Comparison of ENCODE assay signal across 13 cellular contexts in the genomic region with DNA sequence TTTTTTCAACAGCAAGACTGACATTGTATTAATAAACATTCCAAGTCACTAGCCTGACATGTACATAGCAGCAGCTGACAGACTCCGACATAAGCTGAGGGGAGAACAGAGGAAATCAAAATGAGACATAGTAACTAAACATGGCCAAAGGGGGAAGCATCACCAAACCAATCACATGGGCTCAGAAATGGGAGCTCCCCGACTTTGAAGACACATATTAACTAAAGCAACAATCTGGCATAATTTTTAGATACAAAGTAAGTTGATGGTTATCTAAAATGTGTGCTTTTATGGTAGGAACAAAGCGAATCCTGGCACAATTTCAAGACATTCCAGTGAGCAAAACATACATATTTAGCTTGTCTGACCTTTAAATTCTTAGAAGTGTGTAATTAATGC.
A peak's percentile ranks its signal among the peaks of the same experiment; 100 is the strongest.
DNase-seq lines count a peak whose midpoint lies in the region; ATAC-seq and TF ChIP-seq lines count a peak whose summit lies in the region.
"Had no signal": no experiment of that assay in that cellular context is flagged by ENCODE, and none has a peak within 500 bp of the region (broad histone marks: within the 10 kb centered on the region; RNA-seq: fewer than 3 reads in every experiment).

No MANE protein-coding gene starts in this region.

- no peak for ATAC-seq in central memory CD8-positive, alpha-beta T cell (replicated peaks; ENCODE audit: extremely low read depth, poor library complexity, severe bottlenecking)
- no peak for ATAC-seq in HG02840 (IDR thresholded peaks at IDR 0.05; ENCODE audit: low FRiP score, unreplicated experiment)
- ATAC-seq: activated CD4-positive, CD25-positive, alpha-beta regulatory T cell treated with anti-CD3 and anti-CD28 coated beads, Interleukin-2, amount 50 U/mL, for 24 hours; activated T-cell treated with anti-CD3 and anti-CD28 coated beads, Interleukin-2, amount 50 U/mL, for 72 hours had no signal

- DNase-seq in central memory CD8-positive, alpha-beta T cell (ENCODE audit: low spot score in 2 of 2): no peak
- no peak for DNase-seq in hepatocyte (ENCODE audit: low spot score)
- no peak for DNase-seq in suprapubic skin (ENCODE audit: low spot score in 2 of 2)
- DNase-seq in stimulated activated CD4-positive, alpha-beta T cell treated with anti-CD3 and anti-CD28 coated beads, Interleukin-2, amount 100 ng/mL, for 24 hours: no peak
- DNase-seq in AML-193 (lab: John Stamatoyannopoulos, UW): no peak
- no peak for DNase-seq in retina
- DNase-seq: activated T-cell treated with anti-CD3 and anti-CD28 coated beads, Interleukin-2, amount 50 U/mL, for 72 hours; erythroblast; kidney; NCI-H2081 treated with DMSO at 0.1 percent for 48 hours had no signal

- H3K9me3 ChIP-seq in HEK293 (ENCODE audit: control insufficient read depth, insufficient read depth, low read depth, low read length) (no peaks in the 10 kb centered on the region), hepatocyte (ENCODE audit: low read depth) (no peaks in the 10 kb centered on the region), suprapubic skin (no peaks in the 10 kb centered on the region)

- TF ChIP-seq POLR2A in suprapubic skin (IDR thresholded peaks at IDR 0.05): no peak

- H3K4me1 ChIP-seq in HEK293 (ENCODE audit: control insufficient read depth, insufficient read depth, low read length) (peaks cover 17% of the 10 kb centered on the region), hepatocyte (ENCODE audit: insufficient read depth) (peaks cover 6% of the 10 kb centered on the region), suprapubic skin (peaks cover 34% of the 10 kb centered on the region)

- H3K27ac Mint-ChIP-seq in central memory CD8-positive, alpha-beta T cell (ENCODE audit: low read depth): peak overlapping the region; percentile 7
- H3K27ac Mint-ChIP-seq: activated T-cell treated with anti-CD3 and anti-CD28 coated beads, Interleukin-2, amount 50 U/mL, for 72 hours had no signal

- H3K36me3 Mint-ChIP-seq in central memory CD8-positive, alpha-beta T cell (ENCODE audit: insufficient read depth): peaks cover 4% of the 10 kb centered on the region

- no peak overlapping the region for H2AFZ ChIP-seq in hepatocyte

- no peaks in the 10 kb centered on the region for H3K27me3 Mint-ChIP-seq in central memory CD8-positive, alpha-beta T cell

- H4K20me1 ChIP-seq in hepatocyte (ENCODE audit: insufficient read depth, poor library complexity, severe bottlenecking): no peaks in the 10 kb centered on the region

- CTCF ChIA-PET in HEK293 (lab: Yijun Ruan, JAX): interaction anchor here (0.6 to 4.2 kb wide), 8 partner anchors 8 to 353 kb away, joined by 3 to 20 read pairs (median 3); no protein-coding TSS in a partner anchor

- H3K4me2 ChIP-seq in hepatocyte: peak overlapping the region; percentile 10

- H3K9me3 Mint-ChIP-seq in central memory CD8-positive, alpha-beta T cell: no peaks in the 10 kb centered on the region
- H3K9me3 Mint-ChIP-seq: activated T-cell treated with anti-CD3 and anti-CD28 coated beads, Interleukin-2, amount 50 U/mL, for 72 hours had no signal

- no peak overlapping the region for H3K4me3 ChIP-seq in HEK293 (ENCODE audit: low read depth, low read length)
- no peak overlapping the region for H3K4me3 ChIP-seq in hepatocyte
- H3K4me3 ChIP-seq in suprapubic skin: no peak overlapping the region

- TF ChIP-seq CTCF in HEK293 (tag by site-specific recombination; IDR thresholded peaks at IDR 0.05) (no peak), hepatocyte (IDR thresholded peaks at IDR 0.05; ENCODE audit: poor library complexity) (no peak), suprapubic skin (IDR thresholded peaks at IDR 0.05) (no peak)

- TF ChIP-seq EP300 in suprapubic skin (IDR thresholded peaks at IDR 0.05): no peak

- H3K27ac ChIP-seq in HEK293 (ENCODE audit: extremely low read depth, low read depth, low read length): no peak overlapping the region
- H3K27ac ChIP-seq in hepatocyte: peak overlapping the region; percentile 9
- H3K27ac ChIP-seq in suprapubic skin: peak overlapping the region; percentile 66

- POLR2A ChIA-PET in HEK293 (lab: Yijun Ruan, JAX): no interaction called here

- no peaks in the 10 kb centered on the region for H3K27me3 ChIP-seq in hepatocyte
- H3K27me3 ChIP-seq in suprapubic skin: no peaks in the 10 kb centered on the region

- H3K9me2 ChIP-seq in hepatocyte (replicated peaks; ENCODE audit: insufficient read depth): no peaks in the 10 kb centered on the region

- no peak overlapping the region for H3K4me3 Mint-ChIP-seq in central memory CD8-positive, alpha-beta T cell
- H3K4me3 Mint-ChIP-seq: activated T-cell treated with anti-CD3 and anti-CD28 coated beads, Interleukin-2, amount 50 U/mL, for 72 hours had no signal

- no peaks in the 10 kb centered on the region for H3K36me3 ChIP-seq in HEK293 (ENCODE audit: control insufficient read depth in 2 of 2, insufficient read depth in 1 of 2, low read length in 2 of 2)
- no peaks in the 10 kb centered on the region for H3K36me3 ChIP-seq in hepatocyte (replicated peaks; ENCODE audit: insufficient read depth, low read depth)
- H3K36me3 ChIP-seq in suprapubic skin: peaks cover 4% of the 10 kb centered on the region

- peaks cover 9% of the 10 kb centered on the region for H3K4me1 Mint-ChIP-seq in central memory CD8-positive, alpha-beta T cell

- no peaks in the 10 kb centered on the region for H3K79me2 ChIP-seq in hepatocyte

- 47% methylated on average over 3 of the region's 3 CpGs for WGBS in hepatocyte (ENCODE audit: low lambda C conversion rate, missing lambda C conversion rate)
- 26% methylated on average over 3 of the region's 3 CpGs for WGBS in suprapubic skin

TF ChIP-seq in HEK293, 187 proteins besides CTCF, POLR2A, EP300 and RAD21:
- TF ChIP-seq, protein P1, sequence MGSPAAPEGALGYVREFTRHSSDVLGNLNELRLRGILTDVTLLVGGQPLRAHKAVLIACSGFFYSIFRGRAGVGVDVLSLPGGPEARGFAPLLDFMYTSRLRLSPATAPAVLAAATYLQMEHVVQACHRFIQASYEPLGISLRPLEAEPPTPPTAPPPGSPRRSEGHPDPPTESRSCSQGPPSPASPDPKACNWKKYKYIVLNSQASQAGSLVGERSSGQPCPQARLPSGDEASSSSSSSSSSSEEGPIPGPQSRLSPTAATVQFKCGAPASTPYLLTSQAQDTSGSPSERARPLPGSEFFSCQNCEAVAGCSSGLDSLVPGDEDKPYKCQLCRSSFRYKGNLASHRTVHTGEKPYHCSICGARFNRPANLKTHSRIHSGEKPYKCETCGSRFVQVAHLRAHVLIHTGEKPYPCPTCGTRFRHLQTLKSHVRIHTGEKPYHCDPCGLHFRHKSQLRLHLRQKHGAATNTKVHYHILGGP (tag by site-specific recombination; IDR thresholded peaks at IDR 0.05): 0 out of 2 replicates have a peak, but pooled peaks have one; percentile 48
- TF ChIP-seq, protein P2, sequence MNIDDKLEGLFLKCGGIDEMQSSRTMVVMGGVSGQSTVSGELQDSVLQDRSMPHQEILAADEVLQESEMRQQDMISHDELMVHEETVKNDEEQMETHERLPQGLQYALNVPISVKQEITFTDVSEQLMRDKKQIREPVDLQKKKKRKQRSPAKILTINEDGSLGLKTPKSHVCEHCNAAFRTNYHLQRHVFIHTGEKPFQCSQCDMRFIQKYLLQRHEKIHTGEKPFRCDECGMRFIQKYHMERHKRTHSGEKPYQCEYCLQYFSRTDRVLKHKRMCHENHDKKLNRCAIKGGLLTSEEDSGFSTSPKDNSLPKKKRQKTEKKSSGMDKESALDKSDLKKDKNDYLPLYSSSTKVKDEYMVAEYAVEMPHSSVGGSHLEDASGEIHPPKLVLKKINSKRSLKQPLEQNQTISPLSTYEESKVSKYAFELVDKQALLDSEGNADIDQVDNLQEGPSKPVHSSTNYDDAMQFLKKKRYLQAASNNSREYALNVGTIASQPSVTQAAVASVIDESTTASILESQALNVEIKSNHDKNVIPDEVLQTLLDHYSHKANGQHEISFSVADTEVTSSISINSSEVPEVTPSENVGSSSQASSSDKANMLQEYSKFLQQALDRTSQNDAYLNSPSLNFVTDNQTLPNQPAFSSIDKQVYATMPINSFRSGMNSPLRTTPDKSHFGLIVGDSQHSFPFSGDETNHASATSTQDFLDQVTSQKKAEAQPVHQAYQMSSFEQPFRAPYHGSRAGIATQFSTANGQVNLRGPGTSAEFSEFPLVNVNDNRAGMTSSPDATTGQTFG (tag by site-specific recombination; IDR thresholded peaks at IDR 0.05; ENCODE audit: borderline replicate concordance): no peak
- TF ChIP-seq, protein P3, sequence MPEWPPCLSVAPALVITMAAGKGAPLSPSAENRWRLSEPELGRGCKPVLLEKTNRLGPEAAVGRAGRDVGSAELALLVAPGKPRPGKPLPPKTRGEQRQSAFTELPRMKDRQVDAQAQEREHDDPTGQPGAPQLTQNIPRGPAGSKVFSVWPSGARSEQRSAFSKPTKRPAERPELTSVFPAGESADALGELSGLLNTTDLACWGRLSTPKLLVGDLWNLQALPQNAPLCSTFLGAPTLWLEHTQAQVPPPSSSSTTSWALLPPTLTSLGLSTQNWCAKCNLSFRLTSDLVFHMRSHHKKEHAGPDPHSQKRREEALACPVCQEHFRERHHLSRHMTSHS (tag by site-specific recombination; IDR thresholded peaks at IDR 0.05): no peak
- TF ChIP-seq, protein P4, sequence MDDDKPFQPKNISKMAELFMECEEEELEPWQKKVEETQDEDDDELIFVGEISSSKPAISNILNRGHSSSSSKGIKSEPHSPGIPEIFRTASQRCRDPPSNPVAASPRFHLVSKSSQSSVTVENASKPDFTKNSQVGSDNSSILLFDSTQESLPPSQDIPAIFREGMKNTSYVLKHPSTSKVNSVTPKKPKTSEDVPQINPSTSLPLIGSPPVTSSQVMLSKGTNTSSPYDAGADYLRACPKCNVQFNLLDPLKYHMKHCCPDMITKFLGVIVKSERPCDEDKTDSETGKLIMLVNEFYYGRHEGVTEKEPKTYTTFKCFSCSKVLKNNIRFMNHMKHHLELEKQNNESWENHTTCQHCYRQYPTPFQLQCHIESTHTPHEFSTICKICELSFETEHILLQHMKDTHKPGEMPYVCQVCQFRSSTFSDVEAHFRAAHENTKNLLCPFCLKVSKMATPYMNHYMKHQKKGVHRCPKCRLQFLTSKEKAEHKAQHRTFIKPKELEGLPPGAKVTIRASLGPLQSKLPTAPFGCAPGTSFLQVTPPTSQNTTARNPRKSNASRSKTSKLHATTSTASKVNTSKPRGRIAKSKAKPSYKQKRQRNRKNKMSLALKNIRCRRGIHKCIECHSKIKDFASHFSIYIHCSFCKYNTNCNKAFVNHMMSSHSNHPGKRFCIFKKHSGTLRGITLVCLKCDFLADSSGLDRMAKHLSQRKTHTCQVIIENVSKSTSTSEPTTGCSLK (tag by site-specific recombination; IDR thresholded peaks at IDR 0.05): no peak
